ENCODE assay signal across 10 cellular contexts in the genomic region with DNA sequence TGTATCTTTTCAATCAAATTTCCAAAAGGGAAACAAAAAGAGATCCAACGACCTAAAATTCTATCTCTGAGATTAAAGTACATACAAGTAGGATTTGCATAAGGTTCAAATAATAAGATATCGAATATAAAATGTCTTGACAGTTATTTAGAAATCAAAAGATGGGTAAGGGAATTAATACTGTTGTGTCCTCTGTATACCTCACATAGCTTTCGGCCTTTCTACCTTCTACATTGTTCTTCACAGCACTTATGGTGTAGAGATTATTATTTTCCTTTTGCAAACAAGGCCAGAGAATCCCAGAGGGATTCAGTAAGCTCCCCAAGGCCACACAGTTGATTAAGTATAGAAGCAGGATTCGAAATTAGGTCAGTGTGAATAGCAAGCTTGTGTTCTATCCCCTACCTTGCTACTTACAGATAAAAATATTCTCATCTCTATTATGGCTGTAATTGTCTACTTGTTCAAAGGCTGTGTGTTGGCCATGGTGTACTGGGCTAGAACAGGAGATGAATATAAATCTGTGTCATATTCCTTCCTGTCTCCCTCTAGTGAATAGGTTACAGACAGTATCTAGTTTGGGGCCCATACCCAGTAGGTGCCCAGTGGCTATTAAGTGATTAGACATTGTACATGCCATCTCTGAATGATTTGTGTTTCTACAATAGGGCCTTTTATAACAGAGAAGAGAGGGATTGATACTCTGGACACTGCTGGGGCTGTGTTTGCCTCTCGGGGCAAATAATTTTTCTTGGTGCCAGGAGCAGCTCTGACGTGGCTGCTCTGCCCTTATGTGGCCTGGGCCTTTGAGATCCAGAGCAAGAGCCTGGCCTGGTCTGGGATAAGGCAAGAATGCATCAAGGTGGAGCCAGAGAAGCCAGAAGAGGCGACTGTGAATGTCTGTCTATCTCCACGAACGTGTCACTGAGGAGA.
A peak's percentile ranks its signal among the peaks of the same experiment; 100 is the strongest.
DNase-seq lines count a peak whose midpoint lies in the region; ATAC-seq and TF ChIP-seq lines count a peak whose summit lies in the region.
"Had no signal": no experiment of that assay in that cellular context is flagged by ENCODE, and none has a peak within 500 bp of the region (broad histone marks: within the 10 kb centered on the region; RNA-seq: fewer than 3 reads in every experiment).

No MANE protein-coding gene starts in this region.

- peak overlapping the region; percentile 37 for H3K4me3 Mint-ChIP-seq in osteocyte (ENCODE audit: unreplicated experiment)
- H3K4me3 Mint-ChIP-seq: dendritic cell treated with granulocyte-macrophage colony-stimulating factor and Interleukin-4, amounts not matched to agents 40 ng/mL and 50 ng/mL, for 4 days had no signal

- intact Hi-C loops in mucosa of descending colon (cut with DNase I, micrococcal nuclease): no loop called here

- peaks cover 34% of the 10 kb centered on the region for H3K4me1 ChIP-seq in ACC112 (ENCODE audit: control insufficient read depth, insufficient read depth, low read length, unreplicated experiment)
- H3K4me1 ChIP-seq in adipocyte (ENCODE audit: control insufficient read depth, insufficient read depth, low read length): peaks cover 29% of the 10 kb centered on the region
- peaks cover 14% of the 10 kb centered on the region for H3K4me1 ChIP-seq in fibroblast of lung (ENCODE audit: control insufficient read depth, extremely low read depth, insufficient read depth, low read length)
- no peaks in the 10 kb centered on the region for H3K4me1 ChIP-seq in mucosa of descending colon (ENCODE audit: low read depth)

- H3K9ac ChIP-seq in adipocyte (ENCODE audit: low read length) (peak overlapping the region; percentile 57), fibroblast of lung (ENCODE audit: insufficient read depth, low read length) (no peak overlapping the region)

- H3K36me3 Mint-ChIP-seq in osteocyte (ENCODE audit: unreplicated experiment): no peaks in the 10 kb centered on the region

- no peaks in the 10 kb centered on the region for H3K27me3 Mint-ChIP-seq in osteocyte (ENCODE audit: unreplicated experiment)
- H3K27me3 Mint-ChIP-seq: dendritic cell treated with granulocyte-macrophage colony-stimulating factor and Interleukin-4, amounts not matched to agents 40 ng/mL and 50 ng/mL, for 4 days had no signal

- no peak for DNase-seq in adipocyte (ENCODE audit: low read depth)
- DNase-seq in fibroblast of lung (ENCODE audit: low read depth in 2 of 2): no peak
- no peak for DNase-seq in osteocyte (ENCODE audit: extremely low spot score, unreplicated experiment)
- DNase-seq in GM10266 (ENCODE audit: extremely low spot score): no peak
- no peak for DNase-seq in AG20443 (ENCODE audit: low spot score)
- DNase-seq in mucosa of descending colon: no peak
- DNase-seq in HUDEP-2 (lab: John Stamatoyannopoulos, UW; ENCODE audit: unreplicated experiment in 76 of 76): no peak
- DNase-seq: Kasumi-1 had no signal

- ATAC-seq in mucosa of descending colon: no peak

- H3K4me2 ChIP-seq in fibroblast of lung (ENCODE audit: extremely low read depth, insufficient read depth, low read length): no peak overlapping the region

- no peaks in the 10 kb centered on the region for H3K9me3 Mint-ChIP-seq in osteocyte (ENCODE audit: unreplicated experiment)
- H3K9me3 Mint-ChIP-seq: dendritic cell treated with granulocyte-macrophage colony-stimulating factor and Interleukin-4, amounts not matched to agents 40 ng/mL and 50 ng/mL, for 4 days had no signal

- TF ChIP-seq CTCF in fibroblast of lung (conservative IDR thresholded peaks at IDR 0.05 in 1 of 2, IDR thresholded peaks at IDR 0.05 in 1 of 2; ENCODE audit: low read depth in 1 of 2, low read length in 2 of 2) (no peak), osteocyte (IDR thresholded peaks at IDR 0.05) (no peak), GM10266 (IDR thresholded peaks at IDR 0.05; ENCODE audit: control insufficient read depth, insufficient read depth, low read depth, missing control alignments) (no peak), mucosa of descending colon (IDR thresholded peaks at IDR 0.05) (no peak)

- peak overlapping the region; percentile 99 for H3K27ac Mint-ChIP-seq in osteocyte (ENCODE audit: unreplicated experiment)
- H3K27ac Mint-ChIP-seq: dendritic cell treated with granulocyte-macrophage colony-stimulating factor and Interleukin-4, amounts not matched to agents 40 ng/mL and 50 ng/mL, for 4 days had no signal

- H3K27ac ChIP-seq in ACC112 (ENCODE audit: low read depth, low read length) (peak overlapping the region; percentile 99), fibroblast of lung (ENCODE audit: insufficient read depth, low read length) (peak overlapping the region; percentile 97)

- H3K27me3 ChIP-seq in ACC112 (ENCODE audit: insufficient read depth, low read length): no peaks in the 10 kb centered on the region
- no peaks in the 10 kb centered on the region for H3K27me3 ChIP-seq in adipocyte (replicated peaks; ENCODE audit: control insufficient read depth, insufficient read depth, low read length)
- no peaks in the 10 kb centered on the region for H3K27me3 ChIP-seq in fibroblast of lung (ENCODE audit: control insufficient read depth, insufficient read depth, low read length)

- no peaks in the 10 kb centered on the region for H4K20me1 ChIP-seq in fibroblast of lung (ENCODE audit: control insufficient read depth, extremely low read depth, insufficient read depth, low read length)

- H2AFZ ChIP-seq in ACC112 (ENCODE audit: low read length, unreplicated experiment) (peak overlapping the region; percentile 80), fibroblast of lung (ENCODE audit: low read length) (peak overlapping the region; percentile 32)

- H3K4me1 Mint-ChIP-seq in osteocyte (ENCODE audit: unreplicated experiment): peaks cover 51% of the 10 kb centered on the region

- H3K36me3 ChIP-seq in ACC112 (ENCODE audit: insufficient read depth, low read length) (no peaks in the 10 kb centered on the region), adipocyte (ENCODE audit: control insufficient read depth, insufficient read depth, low read length, severe bottlenecking) (no peaks in the 10 kb centered on the region), fibroblast of lung (ENCODE audit: control insufficient read depth, insufficient read depth, low read length) (no peaks in the 10 kb centered on the region), mucosa of descending colon (ENCODE audit: low read depth) (no peaks in the 10 kb centered on the region)

- H3K9me3 ChIP-seq in adipocyte (ENCODE audit: control insufficient read depth, low read length) (no peaks in the 10 kb centered on the region), fibroblast of lung (ENCODE audit: control insufficient read depth, insufficient read depth, low read depth, low read length) (no peaks in the 10 kb centered on the region), mucosa of descending colon (no peaks in the 10 kb centered on the region)

- peak overlapping the region; percentile 28; the same call in 1 of the 2 replicates for H3K4me3 ChIP-seq in ACC112 (ENCODE audit: low read depth, low read length)
- H3K4me3 ChIP-seq in adipocyte (ENCODE audit: low read length): no peak overlapping the region
- no peak overlapping the region for H3K4me3 ChIP-seq in fibroblast of lung (replicated peaks in 1 of 4; ENCODE audit: control extremely low read depth in 1 of 4, insufficient read depth in 1 of 4, low read depth in 3 of 4, low read length in 4 of 4)
- H3K4me3 ChIP-seq in mucosa of descending colon: no peak overlapping the region

- H3K79me2 ChIP-seq in ACC112 (ENCODE audit: control insufficient read depth, insufficient read depth, low read length, unreplicated experiment): no peaks in the 10 kb centered on the region
- H3K79me2 ChIP-seq in fibroblast of lung (ENCODE audit: control insufficient read depth, insufficient read depth, low read length): no peaks in the 10 kb centered on the region
